Comparison of ENCODE assay signal across 8 cellular contexts in the genomic region with DNA sequence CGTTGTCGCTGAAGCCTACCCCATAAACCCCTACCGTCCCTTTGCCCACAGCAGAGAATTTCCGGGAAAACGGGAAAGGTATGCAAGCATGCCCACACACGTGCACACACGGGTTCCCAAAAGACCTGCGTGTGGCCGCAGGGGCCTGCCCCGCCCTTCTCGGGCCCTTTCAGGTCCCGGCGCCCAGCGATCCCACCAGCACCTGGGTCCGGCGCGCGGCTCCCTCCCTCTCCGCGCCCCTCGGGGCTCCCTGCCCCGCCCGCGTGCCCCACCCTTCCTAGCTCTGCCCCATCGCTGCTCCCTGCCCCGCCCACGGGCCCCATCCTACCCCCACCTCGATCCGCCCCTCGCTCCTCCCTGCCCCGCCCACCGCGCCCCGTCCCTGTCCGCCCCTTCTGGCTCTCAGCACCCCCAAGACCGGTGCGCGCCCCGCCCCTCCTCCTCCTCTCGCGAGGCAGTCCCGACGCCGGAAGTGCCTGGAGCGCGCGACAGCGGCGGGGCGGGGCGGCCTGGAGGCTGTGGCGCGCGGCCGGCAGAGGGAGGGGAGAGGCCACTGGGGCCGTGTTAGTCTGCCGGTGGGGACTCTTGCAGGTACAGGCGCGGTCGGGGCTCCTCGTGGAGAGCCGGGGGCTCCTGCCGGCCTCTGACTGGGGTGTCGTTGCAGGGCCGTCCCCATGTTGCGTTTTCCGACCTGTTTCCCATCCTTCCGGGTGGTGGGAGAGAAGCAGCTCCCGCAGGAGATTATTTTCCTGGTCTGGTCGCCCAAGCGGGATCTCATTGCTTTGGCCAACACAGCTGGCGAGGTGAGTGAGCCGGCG. TPM values are rescaled to one million over a fixed set of nuclear protein-coding genes. Genes with fewer than 3 reads are reported as not detected.
A peak's percentile ranks its signal among the peaks of the same experiment; 100 is the strongest.
DNase-seq lines count a peak whose midpoint lies in the region; ATAC-seq and TF ChIP-seq lines count a peak whose summit lies in the region.

A gene with protein sequence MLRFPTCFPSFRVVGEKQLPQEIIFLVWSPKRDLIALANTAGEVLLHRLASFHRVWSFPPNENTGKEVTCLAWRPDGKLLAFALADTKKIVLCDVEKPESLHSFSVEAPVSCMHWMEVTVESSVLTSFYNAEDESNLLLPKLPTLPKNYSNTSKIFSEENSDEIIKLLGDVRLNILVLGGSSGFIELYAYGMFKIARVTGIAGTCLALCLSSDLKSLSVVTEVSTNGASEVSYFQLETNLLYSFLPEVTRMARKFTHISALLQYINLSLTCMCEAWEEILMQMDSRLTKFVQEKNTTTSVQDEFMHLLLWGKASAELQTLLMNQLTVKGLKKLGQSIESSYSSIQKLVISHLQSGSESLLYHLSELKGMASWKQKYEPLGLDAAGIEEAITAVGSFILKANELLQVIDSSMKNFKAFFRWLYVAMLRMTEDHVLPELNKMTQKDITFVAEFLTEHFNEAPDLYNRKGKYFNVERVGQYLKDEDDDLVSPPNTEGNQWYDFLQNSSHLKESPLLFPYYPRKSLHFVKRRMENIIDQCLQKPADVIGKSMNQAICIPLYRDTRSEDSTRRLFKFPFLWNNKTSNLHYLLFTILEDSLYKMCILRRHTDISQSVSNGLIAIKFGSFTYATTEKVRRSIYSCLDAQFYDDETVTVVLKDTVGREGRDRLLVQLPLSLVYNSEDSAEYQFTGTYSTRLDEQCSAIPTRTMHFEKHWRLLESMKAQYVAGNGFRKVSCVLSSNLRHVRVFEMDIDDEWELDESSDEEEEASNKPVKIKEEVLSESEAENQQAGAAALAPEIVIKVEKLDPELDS (plus strand): TSS at position 510 of the 818 bp plus-strand sequence. CDS start 165 bp downstream, at position 675.

- H3K27ac Mint-ChIP-seq in T-helper 1 cell treated with Interleukin-12 subunit alpha and Interleukin-12 subunit beta and Interleukin-4 antibody, amounts not matched to agents 30 μg/mL and 1 μg/mL, for 36 hours: peak within 1 kb of the TSS; percentile 89

- H3K36me3 Mint-ChIP-seq in T-helper 1 cell treated with Interleukin-12 subunit alpha and Interleukin-12 subunit beta and Interleukin-4 antibody, amounts not matched to agents 30 μg/mL and 1 μg/mL, for 36 hours (ENCODE audit: low read depth): peaks cover 6% of the 10 kb centered on the region

- peak within 1 kb of the TSS; percentile 88 to 96 for H3K4me3 ChIP-seq in prostate gland

- under 1% methylated on average over 71 of the region's 74 CpGs for WGBS in prostate gland

- no peaks in the 10 kb centered on the region for H3K36me3 ChIP-seq in prostate gland

- TF ChIP-seq POLR2A in prostate gland (IDR thresholded peaks at IDR 0.05): peak; percentile 57

- peak in 2 of 4 experiments; percentile 27 to 46 for TF ChIP-seq CTCF in prostate gland (IDR thresholded peaks at IDR 0.05)

- peak within 1 kb of the TSS; percentile 76 to 79 for H3K27ac ChIP-seq in prostate gland

- no peaks in the 10 kb centered on the region for H3K27me3 ChIP-seq in prostate gland (replicated peaks; ENCODE audit: insufficient read depth)

- H3K4me3 Mint-ChIP-seq in T-helper 1 cell treated with Interleukin-12 subunit alpha and Interleukin-12 subunit beta and Interleukin-4 antibody, amounts not matched to agents 30 μg/mL and 1 μg/mL, for 36 hours: no peak within 1 kb of the TSS

- peak; percentile 85 for DNase-seq in NCI-H146 treated with DMSO at 0.1 percent for 48 hours (lab: John Stamatoyannopoulos, UW; ENCODE audit: unreplicated experiment)
- peak; percentile 84 for DNase-seq in amniotic stem cell (lab: John Stamatoyannopoulos, UW)
- DNase-seq in left ventricle myocardium superior: peak; percentile 98
- DNase-seq in prostate gland (ENCODE audit: low spot score): peak; percentile 94
- peak; percentile 97 for DNase-seq in ureter (ENCODE audit: low spot score)

- ATAC-seq in GM18499 (IDR thresholded peaks at IDR 0.05; ENCODE audit: insufficient read depth, unreplicated experiment) (peak; percentile 66), HG02884 (IDR thresholded peaks at IDR 0.05; ENCODE audit: unreplicated experiment) (peak; percentile 92), left ventricle myocardium superior (peak; percentile 97)

- H3K9me3 ChIP-seq in prostate gland: no peaks in the 10 kb centered on the region

- intact Hi-C loops in left ventricle myocardium superior (cut with micrococcal nuclease) (no loop called here), prostate gland (cut with DNase I) (loop anchor here (5.0 to 10.0 kb wide), 3 partner anchors 65 to 212 kb away; a partner anchor contains a TSS)

- no peaks in the 10 kb centered on the region for H3K27me3 Mint-ChIP-seq in T-helper 1 cell treated with Interleukin-12 subunit alpha and Interleukin-12 subunit beta and Interleukin-4 antibody, amounts not matched to agents 30 μg/mL and 1 μg/mL, for 36 hours (ENCODE audit: low read depth)

- H3K4me1 ChIP-seq in prostate gland (replicated peaks): no peaks in the 10 kb centered on the region

- H3K4me1 Mint-ChIP-seq in T-helper 1 cell treated with Interleukin-12 subunit alpha and Interleukin-12 subunit beta and Interleukin-4 antibody, amounts not matched to agents 30 μg/mL and 1 μg/mL, for 36 hours (ENCODE audit: low read depth): peaks cover 14% of the 10 kb centered on the region

- H3K9me3 Mint-ChIP-seq in T-helper 1 cell treated with Interleukin-12 subunit alpha and Interleukin-12 subunit beta and Interleukin-4 antibody, amounts not matched to agents 30 μg/mL and 1 μg/mL, for 36 hours: no peaks in the 10 kb centered on the region

RNA-seq across cellular contexts. Expression of the gene that starts here (rescaled TPM):
- total RNA-seq in left ventricle myocardium superior (11.4 TPM), prostate gland (10 to 100 TPM; 20.2 to 20.7 TPM), ureter (44.0 TPM)

Comparison
In these comparisons a context has a peak if more than half of its experiments do, and no peak if none do; other contexts are left out.
1. Peak in every context shown above with its lines: DNase-seq, ATAC-seq, H3K4me3 ChIP-seq and H3K27ac ChIP-seq.